In the genomic region with DNA sequence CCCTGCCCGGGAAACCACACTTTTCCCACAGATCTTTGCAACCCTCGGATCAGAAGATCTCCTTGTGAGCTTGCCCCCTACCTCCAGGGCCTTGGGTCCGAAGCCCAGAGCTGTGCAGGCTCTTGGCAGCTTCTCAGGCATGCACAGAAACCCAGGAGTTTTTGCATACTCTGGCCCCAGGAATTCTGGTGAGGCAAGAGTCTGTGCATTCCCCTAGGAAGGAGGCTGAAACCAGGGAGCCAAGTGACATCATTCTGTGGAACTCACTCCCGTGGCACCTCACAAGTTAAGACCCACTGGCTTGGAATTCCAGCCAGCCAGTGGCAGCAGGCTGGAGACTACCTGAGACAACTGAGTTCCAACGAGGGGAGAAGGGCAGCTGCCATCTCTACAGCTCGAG, we compare ENCODE assay signal across 24 cellular contexts.
DNase-seq lines count a peak whose midpoint lies in the region; ATAC-seq, FAIRE-seq and TF ChIP-seq lines count a peak whose summit lies in the region.
"Had no signal": no experiment of that assay in that cellular context is flagged by ENCODE, and none has a peak within 500 bp of the region (broad histone marks: within the 10 kb centered on the region; RNA-seq: fewer than 3 reads in every experiment).

No MANE protein-coding gene starts in this region.

- TF ChIP-seq CTCF in choroid plexus epithelial cell (conservative IDR thresholded peaks at IDR 0.05; ENCODE audit: low read depth, low read length) (no peak), D721Med (IDR thresholded peaks at IDR 0.05; ENCODE audit: insufficient read depth, missing control alignments) (no peak)

- no peak overlapping the region for H3K27ac Mint-ChIP-seq in naive thymus-derived CD8-positive, alpha-beta T cell
- H3K27ac Mint-ChIP-seq: activated CD4-positive, alpha-beta memory T cell treated with anti-CD3 and anti-CD28 coated beads for 36 hours; IgD-negative memory B cell had no signal

- H3K27me3 Mint-ChIP-seq in naive thymus-derived CD8-positive, alpha-beta T cell, result peaks cover 0 to 2% (median 0%) of the 10 kb centered on the region in 5 donors

- H3K4me3 ChIP-seq in choroid plexus epithelial cell (ENCODE audit: low read depth, low read length), result no peak overlapping the region
- H3K4me3 ChIP-seq: upper lobe of left lung had no signal

- no peak for FAIRE-seq in D721Med (lab: Jason Lieb, UNC)
- FAIRE-seq: A204.1, bronchial epithelial cell, frontal cortex, islet of Langerhans had no signal

- DNase-seq in AG08396 (ENCODE audit: low spot score) (peak; percentile 37), M059J (ENCODE audit: low read depth) (peak; percentile 36), choroid plexus epithelial cell (ENCODE audit: low read depth) (peak; percentile 58), islet precursor cell (peak; percentile 73), KG1 (lab: John Stamatoyannopoulos, UW) (no peak), D721Med (ENCODE audit: insufficient read length, low spot score) (no peak), ureter (ENCODE audit: low spot score) (no peak)
- no peak for DNase-seq in naive thymus-derived CD8-positive, alpha-beta T cell
- DNase-seq: activated CD4-positive, alpha-beta memory T cell treated with anti-CD3 and anti-CD28 coated beads for 36 hours; activated CD4-positive, CD25-positive, alpha-beta regulatory T cell; activated effector memory CD4-positive, alpha-beta T cell treated with anti-CD3 and anti-CD28 coated beads, Interleukin-2, amount 50 U/mL, for 16 hours; C1 segment of cervical spinal cord; cortex of kidney; GOT3; hippocampal formation; NCI-H1694; stimulated activated CD8-positive, alpha-beta memory T cell treated with anti-CD3 and anti-CD28 coated beads, Interleukin-4, amount 100 ng/mL, for 48 hours; T-helper 9 cell had no signal

- no peak overlapping the region for H3K4me3 Mint-ChIP-seq in naive thymus-derived CD8-positive, alpha-beta T cell
- H3K4me3 Mint-ChIP-seq: activated CD4-positive, alpha-beta memory T cell treated with anti-CD3 and anti-CD28 coated beads for 36 hours; IgD-negative memory B cell had no signal

- H3K36me3 Mint-ChIP-seq in naive thymus-derived CD8-positive, alpha-beta T cell, result peaks cover 0 to 4% (median 0%) of the 10 kb centered on the region in 3 donors
- H3K36me3 Mint-ChIP-seq: activated CD4-positive, alpha-beta memory T cell treated with anti-CD3 and anti-CD28 coated beads for 36 hours had no signal

- peaks cover 0 to 6% (median 4%) of the 10 kb centered on the region in 4 donors for H3K4me1 Mint-ChIP-seq in naive thymus-derived CD8-positive, alpha-beta T cell

- POLR2A ChIA-PET in naive thymus-derived CD8-positive, alpha-beta T cell (lab: Charles Lee), result no interaction called here

- ATAC-seq in naive thymus-derived CD8-positive, alpha-beta T cell, result no peak

- H3K9me3 Mint-ChIP-seq in naive thymus-derived CD8-positive, alpha-beta T cell, result peaks cover 0 to 14% (median 2%) of the 10 kb centered on the region in 9 donors
- H3K9me3 Mint-ChIP-seq: activated CD4-positive, alpha-beta memory T cell treated with anti-CD3 and anti-CD28 coated beads for 36 hours had no signal

Comparison
In these comparisons a context has a peak if more than half of its experiments do, and no peak if none do; other contexts are left out.
1. DNase-seq: peak in AG08396 (single experiment), M059J (single experiment), choroid plexus epithelial cell (single experiment) and islet precursor cell (single experiment); none in naive thymus-derived CD8-positive, alpha-beta T cell (0 of 10), KG1 (single experiment), D721Med (single experiment) and ureter (single experiment).